8 cellular contexts compared by ENCODE assay signal in the genomic region with DNA sequence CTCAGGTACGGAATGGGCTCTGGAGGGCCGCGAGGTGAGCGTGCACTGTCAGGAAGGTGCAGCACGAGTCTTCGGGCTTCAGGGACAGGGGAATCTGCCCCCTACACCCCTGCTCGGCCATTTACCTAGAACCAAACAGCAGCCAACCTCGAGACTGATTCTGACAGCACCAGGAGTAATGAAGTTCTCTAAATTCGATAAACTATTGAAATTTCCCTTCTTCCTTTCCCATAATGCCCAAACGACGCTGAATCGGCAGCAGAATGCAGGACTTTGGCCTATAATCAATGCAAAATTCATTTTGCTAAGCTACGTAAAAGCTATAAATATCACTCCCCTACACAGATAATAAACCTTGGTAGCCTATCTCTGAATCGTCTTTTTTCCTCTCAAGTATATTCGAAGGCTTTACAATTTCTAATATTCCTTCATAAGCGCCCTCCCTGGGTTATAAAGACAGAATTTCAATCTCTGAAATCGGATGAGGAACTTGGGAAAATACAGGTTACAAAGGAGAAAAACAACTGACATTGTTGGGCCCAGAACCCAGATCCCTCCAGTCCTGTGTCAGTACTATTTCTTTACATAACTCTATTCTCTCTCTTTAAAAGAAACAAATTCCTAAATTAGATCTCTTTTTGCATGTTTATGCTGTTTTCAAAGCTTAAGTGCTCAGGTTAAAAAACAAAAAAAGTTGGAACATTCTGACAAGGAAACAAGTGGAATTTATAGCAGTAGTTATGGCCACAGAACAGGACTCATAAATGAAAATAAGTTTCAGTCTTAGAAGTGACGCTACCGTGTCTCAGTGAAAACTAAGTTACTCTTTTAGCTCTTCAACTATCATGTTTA.
A peak's percentile ranks its signal among the peaks of the same experiment; 100 is the strongest.
DNase-seq lines count a peak whose midpoint lies in the region; ATAC-seq, FAIRE-seq and TF ChIP-seq lines count a peak whose summit lies in the region.

No MANE protein-coding gene starts in this region.

- H3K4me3 ChIP-seq in AG04449 (ENCODE audit: low read depth, low read length), result peak overlapping the region; percentile 84
- H3K4me3 ChIP-seq in OCI-LY1 (ENCODE audit: low read depth, low read length, poor library complexity, severe bottlenecking), result peak overlapping the region; percentile 96
- peak overlapping the region; percentile 63 to 88 (median 65) for H3K4me3 ChIP-seq in endothelial cell of umbilical vein (replicated peaks in 1 of 3; ENCODE audit: insufficient read depth in 1 of 3, low read depth in 1 of 3, low read length in 3 of 3)

- H3K27ac Mint-ChIP-seq in nephron, result peak overlapping the region; percentile 62 to 73 (median 67)

- TF ChIP-seq POLR2A in endothelial cell of umbilical vein (IDR thresholded peaks at IDR 0.05; ENCODE audit: low read depth, low read length), result no peak

- H3K4me3 Mint-ChIP-seq in nephron, result peak overlapping the region; percentile 87 to 93 (median 91)

- H3K9me3 ChIP-seq in OCI-LY1 (ENCODE audit: low read length), result no peaks in the 10 kb centered on the region
- no peaks in the 10 kb centered on the region for H3K9me3 ChIP-seq in endothelial cell of umbilical vein (replicated peaks; ENCODE audit: control insufficient read depth, insufficient read depth, low read length)

- POLR2A ChIA-PET in AG04449 (lab: Yijun Ruan, JAX), result interaction anchor here (0.5 kb wide), 1 partner anchor 29 kb away, joined by 3 read pairs; no protein-coding TSS in a partner anchor
- POLR2A ChIA-PET in endothelial cell of umbilical vein (lab: Charles Lee), result interaction anchor here (0.6 kb wide), 1 partner anchor 153 kb away, joined by 3 read pairs; no protein-coding TSS in a partner anchor

- H3K9me1 ChIP-seq in endothelial cell of umbilical vein (replicated peaks; ENCODE audit: control insufficient read depth, extremely low read depth, insufficient read depth, low read length), result no peaks in the 10 kb centered on the region

- H3K27me3 Mint-ChIP-seq in nephron (ENCODE audit: low read depth), result peaks cover 3% of the 10 kb centered on the region

- peak overlapping the region; percentile 50 for H3K27ac ChIP-seq in OCI-LY1 (ENCODE audit: low read depth, low read length, poor library complexity, severe bottlenecking)
- no peak overlapping the region for H3K27ac ChIP-seq in endothelial cell of umbilical vein (ENCODE audit: insufficient read depth, low read depth, low read length)

- intact Hi-C loops in endothelial cell of umbilical vein (cut with micrococcal nuclease), result loop anchor here (1.0 to 5.0 kb wide), 5 partner anchors 49 to 447 kb away; a partner anchor contains a TSS

- CTCF ChIA-PET in AG04449 (lab: Yijun Ruan, JAX), result interaction anchor here (0.9 to 1.3 kb wide), 4 partner anchors 28 to 162 kb away, joined by 3 to 4 read pairs (median 4); a partner anchor contains a TSS
- CTCF ChIA-PET in endothelial cell of umbilical vein (lab: Charles Lee), result interaction anchor here (1.0 to 2.2 kb wide), 5 partner anchors 50 to 117 kb away, joined by 3 to 9 read pairs (median 4); no protein-coding TSS in a partner anchor

- H3K9me3 Mint-ChIP-seq in nephron, result no peaks in the 10 kb centered on the region

- TF ChIP-seq CTCF in AG04449 (IDR thresholded peaks at IDR 0.05; ENCODE audit: insufficient read depth, low read length, missing control alignments), result no peak
- TF ChIP-seq CTCF in OCI-LY1 (IDR thresholded peaks at IDR 0.05; ENCODE audit: low read length), result no peak
- TF ChIP-seq CTCF in endothelial cell of umbilical vein (IDR thresholded peaks at IDR 0.05; ENCODE audit: extremely low read depth in 1 of 2, insufficient read depth in 1 of 2, low read depth in 1 of 2, low read length in 2 of 2), result no peak
- TF ChIP-seq CTCF in nephron (IDR thresholded peaks at IDR 0.05; ENCODE audit: unreplicated experiment in 3 of 3), result no peak

- DNase-seq in AG04449 (ENCODE audit: low read depth, low spot score), result no peak
- no peak for DNase-seq in endothelial cell of umbilical vein (ENCODE audit: low read depth, low spot score)
- DNase-seq in amygdala (lab: John Stamatoyannopoulos, UW), result no peak
- DNase-seq in GF-D8 (lab: John Stamatoyannopoulos, UW), result no peak

- ATAC-seq in GM19455 (IDR thresholded peaks at IDR 0.05; ENCODE audit: unreplicated experiment) (peak; percentile 30), GM21367 (IDR thresholded peaks at IDR 0.05; ENCODE audit: unreplicated experiment) (no peak)

- H3K36me3 ChIP-seq in OCI-LY1 (ENCODE audit: insufficient read depth, low read length) (no peaks in the 10 kb centered on the region), endothelial cell of umbilical vein (ENCODE audit: control insufficient read depth in 2 of 2, extremely low read depth in 1 of 2, insufficient read depth in 2 of 2, low read length in 2 of 2) (no peaks in the 10 kb centered on the region)

- peak overlapping the region; percentile 70 for H3K9ac ChIP-seq in OCI-LY1 (ENCODE audit: low read length)
- peak overlapping the region; percentile 58 for H3K9ac ChIP-seq in endothelial cell of umbilical vein (replicated peaks; ENCODE audit: extremely low read depth, insufficient read depth, low read length)

- no peaks in the 10 kb centered on the region for H3K27me3 ChIP-seq in OCI-LY1 (ENCODE audit: insufficient read depth, low read length)
- no peaks in the 10 kb centered on the region for H3K27me3 ChIP-seq in endothelial cell of umbilical vein (ENCODE audit: control insufficient read depth in 2 of 2, insufficient read depth in 2 of 2, low read length in 2 of 2)

- H3K9me2 ChIP-seq in OCI-LY1 (ENCODE audit: low read depth, low read length), result no peaks in the 10 kb centered on the region

- H3K4me2 ChIP-seq in OCI-LY1 (ENCODE audit: low read length) (peak overlapping the region; percentile 75), endothelial cell of umbilical vein (ENCODE audit: insufficient read depth, low read length) (peak overlapping the region; percentile 88)

- H3K79me2 ChIP-seq in OCI-LY1 (ENCODE audit: insufficient read depth, low read length) (peaks cover 6% of the 10 kb centered on the region; the same call in 1 of the 2 replicates), endothelial cell of umbilical vein (ENCODE audit: control insufficient read depth, insufficient read depth, low read length) (peaks cover 5% of the 10 kb centered on the region)

- H2AFZ ChIP-seq in OCI-LY1 (ENCODE audit: low read length), result peak overlapping the region; percentile 58; the same call in 1 of the 2 replicates
- peak overlapping the region; percentile 96 for H2AFZ ChIP-seq in endothelial cell of umbilical vein (ENCODE audit: low read depth, low read length)

- no peaks in the 10 kb centered on the region for H3F3A ChIP-seq in OCI-LY1 (ENCODE audit: insufficient read depth, low read length)

- FAIRE-seq in endothelial cell of umbilical vein (lab: Jason Lieb, UNC), result no peak

- H3K4me1 Mint-ChIP-seq in nephron, result peaks cover 12% of the 10 kb centered on the region

- H4K20me1 ChIP-seq in OCI-LY1 (ENCODE audit: insufficient read depth, low read length) (no peaks in the 10 kb centered on the region), endothelial cell of umbilical vein (replicated peaks; ENCODE audit: control insufficient read depth, extremely low read depth, insufficient read depth, low read length) (no peaks in the 10 kb centered on the region)

- H3K4me1 ChIP-seq in OCI-LY1 (ENCODE audit: insufficient read depth, low read length, severe bottlenecking), result peaks cover 78% of the 10 kb centered on the region
- H3K4me1 ChIP-seq in endothelial cell of umbilical vein (ENCODE audit: control insufficient read depth, extremely low read depth, insufficient read depth, low read length), result peaks cover 6% of the 10 kb centered on the region

- TSS peak; percentile 27 for BruUV-seq in endothelial cell of umbilical vein (replicated peaks; lab: Mats Ljungman, UMichigan)

- H3K36me3 Mint-ChIP-seq in nephron (ENCODE audit: low read depth), result no peaks in the 10 kb centered on the region

- dilution Hi-C loops in endothelial cell of umbilical vein (cut with MboI; ENCODE audit: extremely low pct_ligation_motif_present, low sequenced_read_pairs), result no loop called here

TF ChIP-seq in endothelial cell of umbilical vein, 7 proteins besides CTCF, POLR2A, EP300 and RAD21:
- TF ChIP-seq EZH2 (IDR thresholded peaks at IDR 0.05; ENCODE audit: borderline replicate concordance, low read depth, low read length, severe bottlenecking) (no peak), GATA2 (IDR thresholded peaks at IDR 0.05; ENCODE audit: insufficient read depth, insufficient read length, low read depth, low read length) (no peak), FOS (IDR thresholded peaks at IDR 0.05; ENCODE audit: borderline replicate concordance, insufficient read depth, low read length) (no peak), POLR2AphosphoS5 (IDR thresholded peaks at IDR 0.05; ENCODE audit: insufficient read depth, low read depth, low read length) (no peak), JUN (IDR thresholded peaks at IDR 0.05; ENCODE audit: borderline replicate concordance, insufficient read depth, insufficient read length, low read depth) (no peak), MYC (IDR thresholded peaks at IDR 0.05; ENCODE audit: low read depth, low read length) (no peak)
- TF ChIP-seq, protein P1, sequence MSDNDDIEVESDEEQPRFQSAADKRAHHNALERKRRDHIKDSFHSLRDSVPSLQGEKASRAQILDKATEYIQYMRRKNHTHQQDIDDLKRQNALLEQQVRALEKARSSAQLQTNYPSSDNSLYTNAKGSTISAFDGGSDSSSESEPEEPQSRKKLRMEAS (IDR thresholded peaks at IDR 0.05; ENCODE audit: insufficient read depth, insufficient read length), result no peak
